In genomic region chr6:140731741-140732140, GRCh38 we compare ENCODE assay signal across 1 cellular context.
TF ChIP-seq lines count a peak whose summit lies in the region.

No MANE protein-coding gene starts in this region.

TF ChIP-seq in HepG2, 621 proteins besides CTCF, POLR2A, EP300 and RAD21 (continued from another document):
- TF ChIP-seq ZHX1 (CRISPR knock-in tag; IDR thresholded peaks at IDR 0.05; ENCODE audit: low read depth) (no peak), SETDB1 (CRISPR knock-in tag; IDR thresholded peaks at IDR 0.05; ENCODE audit: borderline replicate concordance) (no peak), GPBP1L1 (CRISPR knock-in tag; IDR thresholded peaks at IDR 0.05) (no peak), ZNF225 (CRISPR knock-in tag; IDR thresholded peaks at IDR 0.05) (no peak), ATF4 (CRISPR knock-in tag; IDR thresholded peaks at IDR 0.05) (no peak), ZUFSP (CRISPR knock-in tag; IDR thresholded peaks at IDR 0.05; ENCODE audit: borderline replicate concordance) (no peak), HES4 (CRISPR knock-in tag; IDR thresholded peaks at IDR 0.05; ENCODE audit: borderline replicate concordance) (no peak), AHDC1 (CRISPR knock-in tag; IDR thresholded peaks at IDR 0.05; ENCODE audit: borderline replicate concordance) (no peak)
